20 cellular contexts compared by ENCODE assay signal in the genomic region with DNA sequence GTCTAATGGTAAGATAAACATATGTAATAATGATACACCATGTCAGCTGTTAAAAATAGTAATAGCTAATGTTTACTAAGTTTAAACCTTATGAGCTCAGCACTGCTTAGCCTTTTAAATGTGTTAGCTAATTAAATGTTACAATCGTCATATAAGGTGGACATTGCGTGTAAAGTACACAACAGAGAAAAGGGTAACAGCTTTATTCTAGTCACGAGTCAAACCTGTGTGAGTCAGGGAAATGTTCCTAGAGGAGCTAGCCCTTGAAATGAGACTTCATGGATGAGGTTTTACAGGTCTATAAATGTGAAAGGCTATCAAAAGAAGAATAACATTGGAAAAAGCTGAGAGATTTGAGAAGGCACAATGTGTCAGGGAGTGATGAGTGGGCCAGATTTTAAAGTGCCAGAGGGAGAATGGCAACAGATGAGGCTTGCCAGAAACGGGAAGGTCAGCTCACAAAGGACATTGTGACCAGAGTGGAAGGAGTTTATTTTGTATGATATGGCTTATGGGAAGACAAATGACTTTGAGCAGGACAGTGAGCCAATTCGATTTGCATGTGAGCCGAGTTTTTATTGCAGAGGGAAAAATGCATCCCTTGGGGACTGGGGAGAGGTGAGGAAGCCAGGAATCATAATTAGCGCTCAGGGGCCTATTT.
DNase-seq lines count a peak whose midpoint lies in the region; ATAC-seq and TF ChIP-seq lines count a peak whose summit lies in the region.
"Had no signal": no experiment of that assay in that cellular context is flagged by ENCODE, and none has a peak within 500 bp of the region (broad histone marks: within the 10 kb centered on the region; RNA-seq: fewer than 3 reads in every experiment).

No MANE protein-coding gene starts in this region.

- peak overlapping the region; percentile 58 for H3K27ac ChIP-seq in 22Rv1
- no peak overlapping the region for H3K27ac ChIP-seq in HEK293 (ENCODE audit: extremely low read depth, low read depth, low read length)
- H3K27ac ChIP-seq in right cardiac atrium (ENCODE audit: low read length), result no peak overlapping the region
- H3K27ac ChIP-seq in aorta (ENCODE audit: low read depth in 1 of 2, low read length in 2 of 2), result no peak overlapping the region
- H3K27ac ChIP-seq: BLaER1 had no signal

- H3K9me3 Mint-ChIP-seq in stimulated activated naive CD8-positive, alpha-beta T cell treated with anti-CD3 and anti-CD28 coated beads, Interleukin-15, amount 100 ng/mL, for 72 hours, result peaks cover 0 to 5% of the 10 kb centered on the region in 2 donors

- TF ChIP-seq CTCF in 22Rv1 (IDR thresholded peaks at IDR 0.05) (no peak), HEK293 (tag by site-specific recombination; IDR thresholded peaks at IDR 0.05) (no peak)

- H3K36me3 ChIP-seq in HEK293 (ENCODE audit: control insufficient read depth in 2 of 2, insufficient read depth in 1 of 2, low read length in 2 of 2) (no peaks in the 10 kb centered on the region), aorta (ENCODE audit: control insufficient read depth in 1 of 2, insufficient read depth in 2 of 2, low read length in 1 of 2) (no peaks in the 10 kb centered on the region)
- H3K36me3 ChIP-seq: BLaER1, HAP-1 had no signal

- no peaks in the 10 kb centered on the region for H3K4me1 ChIP-seq in HEK293 (ENCODE audit: control insufficient read depth, insufficient read depth, low read length)
- no peaks in the 10 kb centered on the region for H3K4me1 ChIP-seq in right cardiac atrium (ENCODE audit: control insufficient read depth, insufficient read depth, low read length)
- H3K4me1 ChIP-seq in aorta (ENCODE audit: control insufficient read depth in 1 of 2, insufficient read depth in 2 of 2, low read length in 2 of 2), result no peaks in the 10 kb centered on the region
- H3K4me1 ChIP-seq: BLaER1, HAP-1 had no signal

- no peaks in the 10 kb centered on the region for H3K4me1 Mint-ChIP-seq in stimulated activated naive CD8-positive, alpha-beta T cell treated with anti-CD3 and anti-CD28 coated beads, Interleukin-15, amount 100 ng/mL, for 72 hours
- H3K4me1 Mint-ChIP-seq: CD4-positive, CD25-positive, alpha-beta regulatory T cell had no signal

- H3K27me3 Mint-ChIP-seq in stimulated activated naive CD8-positive, alpha-beta T cell treated with anti-CD3 and anti-CD28 coated beads, Interleukin-15, amount 100 ng/mL, for 72 hours, result no peaks in the 10 kb centered on the region
- H3K27me3 Mint-ChIP-seq: CD4-positive, CD25-positive, alpha-beta regulatory T cell had no signal

- ATAC-seq in left colon, result peak; percentile 86
- no peak for ATAC-seq in right cardiac atrium
- ATAC-seq in aorta (ENCODE audit: low FRiP score), result no peak
- ATAC-seq in stimulated activated naive CD8-positive, alpha-beta T cell treated with anti-CD3 and anti-CD28 coated beads, Interleukin-15, amount 100 ng/mL, for 72 hours, result no peak
- ATAC-seq: PC-3 had no signal

- intact Hi-C loops in left colon (cut with DNase I, micrococcal nuclease), result no loop called here
- intact Hi-C loops in right cardiac atrium (cut with DNase I), result no loop called here
- intact Hi-C loops in aorta (cut with DNase I), result no loop called here

- H3K9me3 ChIP-seq in HEK293 (ENCODE audit: control insufficient read depth, insufficient read depth, low read depth, low read length) (no peaks in the 10 kb centered on the region), right cardiac atrium (ENCODE audit: control insufficient read depth, low read length) (no peaks in the 10 kb centered on the region), aorta (ENCODE audit: control insufficient read depth, low read length) (no peaks in the 10 kb centered on the region)
- H3K9me3 ChIP-seq: BLaER1, HAP-1 had no signal

- POLR2A ChIA-PET in HEK293 (lab: Yijun Ruan, JAX), result no interaction called here

- DNase-seq in NCI-H774 (lab: John Stamatoyannopoulos, UW) (peak; percentile 71), left colon (no peak), right cardiac atrium (no peak), aorta (no peak), germinal center (ENCODE audit: low spot score) (no peak)
- no peak for DNase-seq in stimulated activated naive CD8-positive, alpha-beta T cell treated with anti-CD3 and anti-CD28 coated beads, Interleukin-15, amount 100 ng/mL, for 72 hours
- DNase-seq: CD4-positive, CD25-positive, alpha-beta regulatory T cell; DMS53; GOT3; IMR-90; KG1; MM.1S; NCI-H1694; NCI-H2227 treated with DMSO at 0.1 percent for 48 hours; NCI-H510A treated with DMSO at 0.1 percent for 48 hours; PC-3 had no signal

- no peak overlapping the region for H3K27ac Mint-ChIP-seq in stimulated activated naive CD8-positive, alpha-beta T cell treated with anti-CD3 and anti-CD28 coated beads, Interleukin-15, amount 100 ng/mL, for 72 hours
- H3K27ac Mint-ChIP-seq: CD4-positive, CD25-positive, alpha-beta regulatory T cell had no signal

- CTCF ChIA-PET in HEK293 (lab: Yijun Ruan, JAX), result no interaction called here

- H3K4me3 ChIP-seq in HEK293 (ENCODE audit: low read depth, low read length), result no peak overlapping the region
- H3K4me3 ChIP-seq in right cardiac atrium (ENCODE audit: low read length), result no peak overlapping the region
- H3K4me3 ChIP-seq in aorta (ENCODE audit: low read length in 2 of 2), result no peak overlapping the region
- H3K4me3 ChIP-seq: BLaER1, HAP-1 had no signal

- H3K4me3 Mint-ChIP-seq in stimulated activated naive CD8-positive, alpha-beta T cell treated with anti-CD3 and anti-CD28 coated beads, Interleukin-15, amount 100 ng/mL, for 72 hours, result no peak overlapping the region
- H3K4me3 Mint-ChIP-seq: CD4-positive, CD25-positive, alpha-beta regulatory T cell had no signal

- H3K27me3 ChIP-seq in right cardiac atrium (ENCODE audit: control insufficient read depth, insufficient read depth) (no peaks in the 10 kb centered on the region), aorta (ENCODE audit: control insufficient read depth in 1 of 2, insufficient read depth in 2 of 2, low read length in 1 of 2) (no peaks in the 10 kb centered on the region)
- H3K27me3 ChIP-seq: BLaER1 had no signal

- 62% methylated on average over 7 of the region's 7 CpGs for WGBS in right cardiac atrium
- 38 to 49% methylated on average over 7 of the region's 7 CpGs for WGBS in aorta, 2 donors

TF ChIP-seq in HEK293, 187 proteins besides CTCF, POLR2A, EP300 and RAD21:
- no peak for TF ChIP-seq ZNF701 (tag by site-specific recombination; IDR thresholded peaks at IDR 0.05)
- TF ChIP-seq ZNF792 (tag by site-specific recombination; IDR thresholded peaks at IDR 0.05), result no peak
- TF ChIP-seq TRIM28 (IDR thresholded peaks at IDR 0.05; ENCODE audit: borderline replicate concordance, low read length), result peak; percentile 52; the same call in 1 of the 2 replicates
- TF ChIP-seq GFI1B (tag by site-specific recombination; IDR thresholded peaks at IDR 0.05), result no peak
